ENCODE assay signal across 9 cellular contexts in genomic region chr2:232418466-232419244, GRCh38. TPM values are rescaled to one million over a fixed set of nuclear protein-coding genes. Genes with fewer than 3 reads are reported as not detected.
DNase-seq lines count a peak whose midpoint lies in the region; ATAC-seq and TF ChIP-seq lines count a peak whose summit lies in the region.
"Had no signal": no experiment of that assay in that cellular context is flagged by ENCODE, and none has a peak within 500 bp of the region (broad histone marks: within the 10 kb centered on the region; RNA-seq: fewer than 3 reads in every experiment).

No MANE protein-coding gene starts in this region.

- H3K4me3 ChIP-seq in Caco-2 (ENCODE audit: low read depth, low read length) = no peak overlapping the region
- H3K4me3 ChIP-seq in neuronal stem cell (ENCODE audit: low read length in 2 of 2) = peak overlapping the region in 1 of 2 donors; percentile 70
- H3K4me3 ChIP-seq in A673 (ENCODE audit: low read depth, low read length, poor library complexity, severe bottlenecking) = no peak overlapping the region

- H2BK5ac ChIP-seq in neuronal stem cell (ENCODE audit: low read length) = no peak overlapping the region

- H3K79me1 ChIP-seq in neuronal stem cell (ENCODE audit: low read depth, low read length) = peaks cover 2% of the 10 kb centered on the region

- H3K14ac ChIP-seq in neuronal stem cell (ENCODE audit: low read length) = peak overlapping the region; percentile 63

- H3K36me3 ChIP-seq in Caco-2 (ENCODE audit: control insufficient read depth, insufficient read depth, low read length) (no peaks in the 10 kb centered on the region), neuronal stem cell (replicated peaks in 1 of 2; ENCODE audit: control insufficient read depth in 2 of 2, insufficient read depth in 2 of 2, low read length in 2 of 2) (no peaks in the 10 kb centered on the region), A673 (ENCODE audit: insufficient read depth, low read length, poor library complexity, severe bottlenecking) (no peaks in the 10 kb centered on the region)

- POLR2A ChIA-PET in Caco-2 (lab: Charles Lee) (no interaction called here), A673 (lab: Charles Lee; ENCODE audit: low non-redundant PET) (no interaction called here)

- peak overlapping the region; percentile 81 for H3K9ac ChIP-seq in neuronal stem cell (ENCODE audit: low read depth, low read length, poor library complexity)

- H3K4me3 Mint-ChIP-seq in Caco-2 (ENCODE audit: unreplicated experiment) = peak overlapping the region; percentile 69
- peak overlapping the region; percentile 55 for H3K4me3 Mint-ChIP-seq in dendritic cell treated with granulocyte-macrophage colony-stimulating factor and Interleukin-4, amounts not matched to agents 40 ng/mL and 50 ng/mL, for 4 days

- no TSS peak for BruUV-seq in Caco-2 (replicated peaks; lab: Mats Ljungman, UMichigan)
- no TSS peak for BruUV-seq in A673 (replicated peaks; lab: Mats Ljungman, UMichigan)

- no peaks in the 10 kb centered on the region for H3K4me1 ChIP-seq in Caco-2
- peaks cover 3 to 13% of the 10 kb centered on the region in 2 donors for H3K4me1 ChIP-seq in neuronal stem cell (ENCODE audit: control insufficient read depth in 2 of 2, insufficient read depth in 1 of 2, low read depth in 1 of 2, low read length in 2 of 2)
- no peaks in the 10 kb centered on the region for H3K4me1 ChIP-seq in A673 (ENCODE audit: insufficient read depth, low read length, poor library complexity, severe bottlenecking)

- H2BK120ac ChIP-seq in neuronal stem cell (ENCODE audit: low read depth, low read length) = no peak overlapping the region

- no peaks in the 10 kb centered on the region for H3K4me1 Mint-ChIP-seq in Caco-2 (ENCODE audit: low read depth, unreplicated experiment)
- H3K4me1 Mint-ChIP-seq in dendritic cell treated with granulocyte-macrophage colony-stimulating factor and Interleukin-4, amounts not matched to agents 40 ng/mL and 50 ng/mL, for 4 days (ENCODE audit: low read depth) = peaks cover 7% of the 10 kb centered on the region

- H4K8ac ChIP-seq in neuronal stem cell (ENCODE audit: low read depth, low read length) = no peak overlapping the region

- no CpG with 5 or more reads among the region's 49 CpGs for WGBS in neuronal stem cell (ENCODE audit: extremely low coverage in 2 of 2, insufficient read length in 2 of 2, insufficient replicate concordance in 1 of 2), 2 donors

- H3K27ac ChIP-seq in neuronal stem cell (replicated peaks; ENCODE audit: low read length) = no peak overlapping the region
- H3K27ac ChIP-seq in A673 (ENCODE audit: low read depth, low read length, poor library complexity, severe bottlenecking) = no peak overlapping the region

- TF ChIP-seq CTCF in Caco-2 (IDR thresholded peaks at IDR 0.05; ENCODE audit: insufficient read depth in 1 of 2, low read depth in 1 of 2, low read length in 1 of 2, severe bottlenecking in 1 of 2, unreplicated experiment in 1 of 2) (no peak), A673 (conservative IDR thresholded peaks at IDR 0.05; ENCODE audit: low read depth, low read length) (no peak)

- no peaks in the 10 kb centered on the region for H3K27me3 ChIP-seq in Caco-2 (replicated peaks; ENCODE audit: control insufficient read depth, insufficient read depth, low read length)
- peaks cover 41 to 94% (median 58%) of the 10 kb centered on the region in 3 experiments for H3K27me3 ChIP-seq in neuronal stem cell (ENCODE audit: control insufficient read depth in 3 of 3, insufficient read depth in 3 of 3, low read depth in 1 of 3, low read length in 3 of 3)
- peaks cover 55% of the 10 kb centered on the region for H3K27me3 ChIP-seq in A673 (replicated peaks; ENCODE audit: insufficient read depth, low read depth, low read length, poor library complexity)

- H2AK5ac ChIP-seq in neuronal stem cell (ENCODE audit: low read depth, low read length) = peak overlapping the region; percentile 74

- no peaks in the 10 kb centered on the region for H3K27me3 Mint-ChIP-seq in Caco-2 (ENCODE audit: insufficient read depth, unreplicated experiment)
- H3K27me3 Mint-ChIP-seq in dendritic cell treated with granulocyte-macrophage colony-stimulating factor and Interleukin-4, amounts not matched to agents 40 ng/mL and 50 ng/mL, for 4 days = peaks cover 76% of the 10 kb centered on the region

- peak overlapping the region; percentile 41 for H2BK12ac ChIP-seq in neuronal stem cell (ENCODE audit: low read length)

- H3K4ac ChIP-seq in neuronal stem cell (ENCODE audit: low read length) = no peak overlapping the region

- intact Hi-C loops in Caco-2 (cut with micrococcal nuclease; ENCODE audit: unreplicated experiment) = no loop called here
- intact Hi-C loops in dendritic cell treated with granulocyte-macrophage colony-stimulating factor and Interleukin-4, amounts not matched to agents 40 ng/mL and 50 ng/mL, for 4 days (cut with micrococcal nuclease) = no loop called here
- intact Hi-C loops in A673 (cut with micrococcal nuclease; ENCODE audit: unreplicated experiment) = no loop called here

- peak overlapping the region; percentile 75 for H2AFZ ChIP-seq in neuronal stem cell (ENCODE audit: low read length)

- no peak for ATAC-seq in GM19463 (IDR thresholded peaks at IDR 0.05; ENCODE audit: unreplicated experiment)
- ATAC-seq in HG02610 (IDR thresholded peaks at IDR 0.05; ENCODE audit: unreplicated experiment) = no peak

- DNase-seq in Caco-2 = no peak
- DNase-seq in NCI-H1105 (lab: John Stamatoyannopoulos, UW) = peak; percentile 64
- DNase-seq in neuronal stem cell (ENCODE audit: low spot score) = no peak
- no peak for DNase-seq in foreskin melanocyte
- no peak for DNase-seq in A673 (ENCODE audit: low spot score)
- DNase-seq: central memory CD4-positive, alpha-beta T cell had no signal

- no peaks in the 10 kb centered on the region for H3K9me3 ChIP-seq in Caco-2
- H3K9me3 ChIP-seq in neuronal stem cell (replicated peaks in 1 of 2; ENCODE audit: control insufficient read depth in 2 of 2, insufficient read depth in 1 of 2, low read depth in 1 of 2, low read length in 2 of 2) = peaks cover 18 to 20% of the 10 kb centered on the region in 2 donors
- H3K9me3 ChIP-seq in A673 (ENCODE audit: low read depth, low read length, poor library complexity, severe bottlenecking) = no peaks in the 10 kb centered on the region

- CTCF ChIA-PET in Caco-2 (lab: Charles Lee) (no interaction called here), A673 (lab: Charles Lee) (no interaction called here)

- H3K4me2 ChIP-seq in neuronal stem cell (ENCODE audit: insufficient read depth, low read length, poor library complexity, severe bottlenecking) = peak overlapping the region; percentile 68

- peaks cover 4% of the 10 kb centered on the region for H3K36me3 Mint-ChIP-seq in Caco-2 (ENCODE audit: insufficient read depth, unreplicated experiment)
- H3K36me3 Mint-ChIP-seq in dendritic cell treated with granulocyte-macrophage colony-stimulating factor and Interleukin-4, amounts not matched to agents 40 ng/mL and 50 ng/mL, for 4 days (ENCODE audit: low read depth) = no peaks in the 10 kb centered on the region

- no peak overlapping the region for H4K91ac ChIP-seq in neuronal stem cell (ENCODE audit: low read depth, low read length, poor library complexity)

- no peak overlapping the region for H3K27ac Mint-ChIP-seq in Caco-2 (ENCODE audit: unreplicated experiment)
- no peak overlapping the region for H3K27ac Mint-ChIP-seq in dendritic cell treated with granulocyte-macrophage colony-stimulating factor and Interleukin-4, amounts not matched to agents 40 ng/mL and 50 ng/mL, for 4 days

- peaks cover 11% of the 10 kb centered on the region for H3K9me3 Mint-ChIP-seq in Caco-2 (ENCODE audit: unreplicated experiment)
- H3K9me3 Mint-ChIP-seq in dendritic cell treated with granulocyte-macrophage colony-stimulating factor and Interleukin-4, amounts not matched to agents 40 ng/mL and 50 ng/mL, for 4 days = peaks cover 21% of the 10 kb centered on the region

- H2BK15ac ChIP-seq in neuronal stem cell (ENCODE audit: low read length) = no peak overlapping the region

- H3K23ac ChIP-seq in neuronal stem cell (ENCODE audit: low read depth, low read length, poor library complexity) = peak overlapping the region; percentile 96

- peak overlapping the region; percentile 65 for H3K18ac ChIP-seq in neuronal stem cell (ENCODE audit: low read length)

RNA-seq across cellular contexts. Expression of gene ALPG, which starts 12.0 kb away (rescaled TPM):
- total RNA-seq in Caco-2 (2022) (1.9 and 2.5 TPM in 2 replicates), A673 (2021) (not detected in 2 replicates)
- polyA plus RNA-seq in neuronal stem cell (2013, experiment 1 of 2) = not detected
- not detected for polyA plus RNA-seq in neuronal stem cell (2013, experiment 2 of 2)

RNA-seq across cellular contexts. Expression of gene ALPI, which starts 37.3 kb away (rescaled TPM):
- total RNA-seq in Caco-2 (2022) (4.4 and 5.3 TPM in 2 replicates), A673 (2021) (not detected in 2 replicates)
- polyA plus RNA-seq in neuronal stem cell (2013, experiment 1 of 2) = not detected
- polyA plus RNA-seq in neuronal stem cell (2013, experiment 2 of 2) = not detected

RNA-seq across cellular contexts. Expression of gene ALPP, which starts 40.1 kb away (rescaled TPM):
- total RNA-seq in Caco-2 (2022) = 4.9 and 5.8 TPM in 2 replicates
- polyA plus RNA-seq in neuronal stem cell (2013, experiment 1 of 2) = not detected
- not detected for polyA plus RNA-seq in neuronal stem cell (2013, experiment 2 of 2)
- total RNA-seq in A673 (2021) = not detected in 2 replicates
